ENCODE assay signal across 8 cellular contexts in the genomic region with DNA sequence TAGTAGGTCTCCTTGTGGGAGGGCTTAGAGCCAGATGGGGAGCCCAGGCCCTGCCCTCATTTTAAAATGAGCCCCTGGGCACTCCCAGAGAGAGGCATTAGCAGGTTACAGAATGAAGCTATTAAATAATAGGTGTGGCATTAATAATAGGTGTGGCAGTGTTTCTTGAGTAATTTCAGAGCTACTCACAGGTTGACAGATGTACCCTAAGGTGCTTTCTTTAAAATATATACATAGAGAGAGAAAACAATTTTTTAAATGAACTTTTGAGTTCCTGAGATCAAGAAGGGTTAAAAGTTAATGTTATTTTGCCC. TPM values are rescaled to one million over a fixed set of nuclear protein-coding genes. Genes with fewer than 3 reads are reported as not detected.
DNase-seq lines count a peak whose midpoint lies in the region; ATAC-seq and TF ChIP-seq lines count a peak whose summit lies in the region.

No MANE protein-coding gene starts in this region.

- H3K27me3 ChIP-seq in DND-41 (ENCODE audit: insufficient read depth, low read length, poor library complexity) (no peaks in the 10 kb centered on the region), neutrophil (no peaks in the 10 kb centered on the region)
- no peaks in the 10 kb centered on the region for H3K27me3 ChIP-seq in effector memory CD4-positive, alpha-beta T cell (replicated peaks; ENCODE audit: control insufficient read depth, insufficient read depth, low read length, poor library complexity, severe bottlenecking)

- H3K4me1 ChIP-seq in DND-41 (ENCODE audit: insufficient read depth, low read length): peaks cover 32% of the 10 kb centered on the region
- H3K4me1 ChIP-seq in effector memory CD4-positive, alpha-beta T cell (ENCODE audit: control insufficient read depth, insufficient read depth, low read length, poor library complexity, severe bottlenecking): peaks cover 19% of the 10 kb centered on the region
- H3K4me1 ChIP-seq in neutrophil (ENCODE audit: control insufficient read depth in 1 of 2, insufficient read depth in 1 of 2, low read depth in 1 of 2, low read length in 1 of 2): peaks cover 22 to 27% of the 10 kb centered on the region in 2 experiments

- H3K9ac ChIP-seq in DND-41 (ENCODE audit: low read depth, low read length): peak overlapping the region; percentile 62

- H3K4me2 ChIP-seq in DND-41 (ENCODE audit: insufficient read depth, low read length): peak overlapping the region; percentile 82

- ATAC-seq in DND-41 (ENCODE audit: insufficient read depth, low read depth): peak; percentile 27; the same call in 2 of the 3 replicates

- H3K36me3 ChIP-seq in DND-41 (ENCODE audit: insufficient read depth, low read length) (no peaks in the 10 kb centered on the region), neutrophil (no peaks in the 10 kb centered on the region)
- no peaks in the 10 kb centered on the region for H3K36me3 ChIP-seq in effector memory CD4-positive, alpha-beta T cell (ENCODE audit: control insufficient read depth, insufficient read depth, low read length)

- H4K20me1 ChIP-seq in DND-41 (ENCODE audit: insufficient read depth, low read length): peaks cover 8% of the 10 kb centered on the region; the same call in 1 of the 2 replicates

- H3K4me3 ChIP-seq in DND-41 (ENCODE audit: low read depth in 1 of 2, low read length in 2 of 2): peak overlapping the region; percentile 63 to 65; a peak in 3 of 4 replicates
- peak overlapping the region; percentile 76 for H3K4me3 ChIP-seq in Jurkat, Clone E6-1 (ENCODE audit: low read length)
- H3K4me3 ChIP-seq in effector memory CD4-positive, alpha-beta T cell (ENCODE audit: insufficient read depth, low read depth, low read length, poor library complexity, severe bottlenecking): peak overlapping the region; percentile 65
- H3K4me3 ChIP-seq in neutrophil (ENCODE audit: low read depth in 1 of 2, low read length in 1 of 2): peak overlapping the region; percentile 73 to 75

- H3K79me2 ChIP-seq in DND-41 (ENCODE audit: insufficient read depth, low read length): peaks cover 45% of the 10 kb centered on the region

- H3K9me3 ChIP-seq in DND-41 (ENCODE audit: insufficient read depth, low read length, severe bottlenecking): no peaks in the 10 kb centered on the region
- H3K9me3 ChIP-seq in effector memory CD4-positive, alpha-beta T cell (ENCODE audit: control insufficient read depth, low read length): no peaks in the 10 kb centered on the region
- H3K9me3 ChIP-seq in neutrophil: no peaks in the 10 kb centered on the region

- H3K27ac ChIP-seq in DND-41 (ENCODE audit: low read length): peak overlapping the region; percentile 68; the same call in 1 of the 2 replicates
- peak overlapping the region; percentile 53 for H3K27ac ChIP-seq in effector memory CD4-positive, alpha-beta T cell (ENCODE audit: insufficient read depth, low read length, poor library complexity, severe bottlenecking)
- H3K27ac ChIP-seq in neutrophil: peak overlapping the region; percentile 69

- TF ChIP-seq CTCF in DND-41 (IDR thresholded peaks at IDR 0.05; ENCODE audit: borderline replicate concordance, extremely low read depth, low read length, poor library complexity, severe bottlenecking) (no peak), neutrophil (IDR thresholded peaks at IDR 0.05) (no peak)

- peak overlapping the region; percentile 79 for H2AFZ ChIP-seq in DND-41 (ENCODE audit: low read depth, low read length)

- DNase-seq in DND-41 (no peak), iPS-NIHi11 (ENCODE audit: low spot score) (no peak), NCI-H774 (lab: John Stamatoyannopoulos, UW) (no peak), HCEC 1CT (no peak)
- DNase-seq in Jurkat, Clone E6-1 (ENCODE audit: low read depth, low spot score): no peak
- no peak for DNase-seq in effector memory CD4-positive, alpha-beta T cell
- no peak for DNase-seq in stimulated activated CD4-positive, alpha-beta T cell treated with anti-CD3 and anti-CD28 coated beads, Interleukin-15, amount 100 ng/mL, for 24 hours

RNA-seq across cellular contexts. Expression of a gene that starts 1.2 kb away (rescaled TPM):
- 11.3 TPM for polyA plus RNA-seq in Jurkat, Clone E6-1 (2012; ENCODE audit: insufficient read depth, insufficient read length)
